In the genomic region with DNA sequence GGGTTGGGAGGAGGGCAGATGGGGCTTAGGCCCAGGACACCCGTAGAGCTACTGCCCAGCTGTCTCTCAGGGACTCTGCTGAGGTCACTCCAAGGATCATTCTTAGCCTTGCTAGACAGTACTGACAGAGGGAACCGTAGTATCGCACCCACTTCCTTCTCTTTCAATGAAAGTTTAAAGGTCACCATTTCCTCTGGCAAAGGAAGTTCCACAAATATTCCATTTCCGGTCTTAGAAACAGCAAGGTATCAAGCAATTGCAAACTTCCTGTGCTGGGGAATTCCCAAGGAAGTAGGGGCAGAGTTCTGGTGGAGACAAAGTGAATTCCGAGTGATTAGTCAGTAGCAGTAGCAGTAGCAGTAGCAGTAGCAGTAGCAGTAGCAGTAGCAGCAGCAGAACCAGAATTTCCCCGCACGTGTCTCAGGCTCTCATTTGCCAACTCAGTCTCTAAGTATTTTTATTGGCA, we compare ENCODE assay signal across 10 cellular contexts. TPM values are rescaled to one million over a fixed set of nuclear protein-coding genes. Genes with fewer than 3 reads are reported as not detected.
DNase-seq lines count a peak whose midpoint lies in the region; ATAC-seq and TF ChIP-seq lines count a peak whose summit lies in the region.
"Had no signal": no experiment of that assay in that cellular context is flagged by ENCODE, and none has a peak within 500 bp of the region (broad histone marks: within the 10 kb centered on the region; RNA-seq: fewer than 3 reads in every experiment).

No MANE protein-coding gene starts in this region.

- peak; percentile 80 to 81 for ATAC-seq in activated CD4-positive, CD25-positive, alpha-beta regulatory T cell treated with anti-CD3 and anti-CD28 coated beads, Interleukin-2, amount 50 U/mL, for 24 hours
- ATAC-seq in GM18870 (IDR thresholded peaks at IDR 0.05; ENCODE audit: unreplicated experiment) = no peak

- H3K4me3 ChIP-seq in fibroblast of villous mesenchyme (ENCODE audit: low read depth, low read length) = no peak overlapping the region

- no peak for TF ChIP-seq CTCF in fibroblast of villous mesenchyme (IDR thresholded peaks at IDR 0.05; ENCODE audit: insufficient read depth, low read depth, low read length)

- no peak for DNase-seq in activated CD4-positive, CD25-positive, alpha-beta regulatory T cell (lab: John Stamatoyannopoulos, UW)
- peak; percentile 86 to 93 for DNase-seq in SW 1271 (lab: John Stamatoyannopoulos, UW)
- peak; percentile 69 for DNase-seq in fibroblast of villous mesenchyme (ENCODE audit: low read depth)
- peak; percentile 13 for DNase-seq in stimulated activated CD4-positive, alpha-beta T cell treated with anti-CD3 and anti-CD28 coated beads, Interleukin-4, amount 100 ng/mL, for 1 hour
- no peak for DNase-seq in ACHN
- no peak for DNase-seq in medulla oblongata (ENCODE audit: extremely low spot score)
- DNase-seq: NCI-H510A treated with DMSO at 0.1 percent for 48 hours had no signal

- in situ Hi-C loops in ACHN (cut with HindIII; ENCODE audit: low pct_ligation_motif_present, low pct_unique_long_range_greater_than_20kb, low sequenced_read_pairs) = no loop called here

RNA-seq across cellular contexts. Expression of a gene that starts 24.7 kb away (rescaled TPM):
- total RNA-seq in fibroblast of villous mesenchyme = 2.6 TPM in 2 replicates

RNA-seq across cellular contexts. Expression of a gene that starts 27.6 kb away (rescaled TPM):
- 0.32 and 0.43 TPM in 2 replicates for total RNA-seq in fibroblast of villous mesenchyme
- total RNA-seq: subcutaneous adipose tissue had no signal

RNA-seq across cellular contexts. Expression of a gene that starts 47.5 kb away (rescaled TPM):
- total RNA-seq in fibroblast of villous mesenchyme = 6.8 and 10.4 TPM in 2 replicates

Comparison
In these comparisons a context has a peak if more than half of its experiments do, and no peak if none do; other contexts are left out.
1. DNase-seq: peak in SW 1271 (2 of 2), fibroblast of villous mesenchyme (single experiment) and stimulated activated CD4-positive, alpha-beta T cell treated with anti-CD3 and anti-CD28 coated beads, Interleukin-4, amount 100 ng/mL, for 1 hour (single experiment); none in activated CD4-positive, CD25-positive, alpha-beta regulatory T cell (0 of 4), ACHN (single experiment) and medulla oblongata (single experiment).